ENCODE assay signal across 8 cellular contexts in the genomic region with DNA sequence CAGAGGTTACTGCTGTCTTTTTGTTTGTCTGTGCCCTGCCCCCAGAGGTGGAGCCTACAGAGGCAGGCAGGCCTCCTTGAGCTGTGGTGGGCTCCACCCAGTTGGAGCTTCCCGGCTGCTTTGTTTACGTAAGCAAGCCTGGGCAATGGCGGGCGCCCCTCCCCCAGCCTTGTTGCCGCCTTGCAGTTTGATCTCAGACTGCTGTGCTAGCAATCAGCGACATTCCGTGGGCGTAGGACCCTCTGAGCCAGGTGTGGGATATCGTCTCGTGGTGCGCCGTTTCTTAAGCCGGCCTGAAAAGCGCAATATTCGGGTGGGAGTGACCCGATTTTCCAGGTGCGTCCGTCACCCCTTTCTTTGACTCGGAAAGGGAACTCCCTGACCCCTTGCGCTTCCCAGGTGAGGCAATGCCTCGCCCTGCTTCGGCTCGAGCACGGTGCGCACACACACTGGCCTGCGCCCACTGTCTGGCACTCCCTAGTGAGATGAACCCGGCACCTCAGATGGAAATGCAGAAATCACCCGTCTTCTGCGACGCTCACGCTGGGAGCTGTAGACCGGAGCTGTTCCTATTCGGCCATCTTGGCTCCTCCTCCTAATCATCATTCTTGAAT.
DNase-seq lines count a peak whose midpoint lies in the region; ATAC-seq, FAIRE-seq and TF ChIP-seq lines count a peak whose summit lies in the region.
"Not testable (repeated sequence)": the region's sequence is repeated elsewhere in the genome, so short reads cannot be mapped to it uniquely, and the experiment has no call there.

No MANE protein-coding gene starts in this region.

- H3K27ac Mint-ChIP-seq in H9 = peak overlapping the region in 2 of 3 experiments; percentile 94; a peak in 4 of 7 replicates
- H3K27ac Mint-ChIP-seq in WTC11, progenitor cell of endocrine pancreas, type B pancreatic cell: not testable (repeated sequence)
- H3K27ac Mint-ChIP-seq in endodermal cell = peak overlapping the region; percentile 88

- H3K56ac ChIP-seq in H9 (ENCODE audit: insufficient read length, low read depth, low read length) = not testable (repeated sequence)

- H2BK15ac ChIP-seq in H9 (ENCODE audit: low read depth, low read length) = not testable (repeated sequence)

- H3K9me3 ChIP-seq in H9 (ENCODE audit: control insufficient read depth, low read depth, low read length); K562 (replicated peaks; ENCODE audit: control insufficient read depth, insufficient read depth, low read depth, low read length); endodermal cell (ENCODE audit: control insufficient read depth, low read length): not testable (repeated sequence)

- TF ChIP-seq POLR2A in K562 (conservative IDR thresholded peaks at IDR 0.05) = peak; percentile 54

- H4K8ac ChIP-seq in H9 (replicated peaks; ENCODE audit: insufficient read length, low read depth, low read length) = not testable (repeated sequence)

- H3K4me1 ChIP-seq in H9 (ENCODE audit: insufficient read depth, low read length); K562 (replicated peaks in 1 of 2; ENCODE audit: control insufficient read depth in 2 of 2, insufficient read depth in 2 of 2, low read length in 2 of 2); endodermal cell (ENCODE audit: control insufficient read depth, insufficient read depth, low read length): not testable (repeated sequence)

- H3K9ac ChIP-seq in H9 (ENCODE audit: extremely low read depth, insufficient read length, low read length) = peak overlapping the region; percentile 74
- not testable (repeated sequence) for H3K9ac ChIP-seq in K562 (ENCODE audit: insufficient read depth in 1 of 2, low read depth in 2 of 2, low read length in 2 of 2); endodermal cell (ENCODE audit: extremely low read depth, low read length, poor library complexity, severe bottlenecking)

- not testable (repeated sequence) for H4K5ac ChIP-seq in H9 (ENCODE audit: insufficient read length, low read depth, low read length)

- H3K4me2 ChIP-seq in H9 (ENCODE audit: insufficient read depth, insufficient read length, low read length) = not testable (repeated sequence)
- peak overlapping the region; percentile 46; the same call in 1 of the 2 replicates for H3K4me2 ChIP-seq in K562 (ENCODE audit: insufficient read depth, low read length)

- H2BK20ac ChIP-seq in H9 (ENCODE audit: low read depth, low read length, poor library complexity, severe bottlenecking) = not testable (repeated sequence)

- not testable (repeated sequence) for H3K9me1 ChIP-seq in K562 (ENCODE audit: control insufficient read depth, insufficient read depth, low read length)

- H4K20me1 ChIP-seq in H9 (ENCODE audit: control insufficient read depth, insufficient read depth, insufficient read length); K562 (replicated peaks; ENCODE audit: control insufficient read depth, insufficient read depth, low read length): not testable (repeated sequence)

- H3K4ac ChIP-seq in H9 (ENCODE audit: low read depth, low read length) = not testable (repeated sequence)

- intact Hi-C loops in K562 (cut with micrococcal nuclease) = not testable (repeated sequence)

- BruUV-seq in K562 (replicated peaks; lab: Mats Ljungman, UMichigan) = TSS peak; percentile 61

- peak overlapping the region; percentile 85 for H3K18ac ChIP-seq in H9 (ENCODE audit: insufficient read length, low read depth, low read length)

- ATAC-seq in WTC11, K562: not testable (repeated sequence)

- 0 out of 2 replicates have a peak overlapping the region, but pooled peaks have one; percentile 37 for H3K27ac ChIP-seq in 22Rv1
- H3K27ac ChIP-seq in H9 (ENCODE audit: insufficient read length, low read depth, low read length); K562 (ENCODE audit: extremely low read depth, low read depth, low read length); endodermal cell (ENCODE audit: low read depth, low read length): not testable (repeated sequence)

- H2BK12ac ChIP-seq in H9 (ENCODE audit: insufficient read length, low read depth, low read length) = not testable (repeated sequence)

- not testable (repeated sequence) for H3K14ac ChIP-seq in H9 (ENCODE audit: insufficient read depth, low read length)

- in situ Hi-C loops in K562 (cut with MboI) = not testable (repeated sequence)

- not testable (repeated sequence) for TF ChIP-seq CTCF in 22Rv1 (IDR thresholded peaks at IDR 0.05); H9 (conservative IDR thresholded peaks at IDR 0.05); WTC11 (IDR thresholded peaks at IDR 0.05); K562 (IDR thresholded peaks at IDR 0.05 in 2 of 3, conservative IDR thresholded peaks at IDR 0.05 in 1 of 3; ENCODE audit: insufficient read depth in 2 of 3, low read depth in 1 of 3, low read length in 3 of 3); endodermal cell (conservative IDR thresholded peaks at IDR 0.05); progenitor cell of endocrine pancreas (IDR thresholded peaks at IDR 0.05; ENCODE audit: unreplicated experiment); type B pancreatic cell (conservative IDR thresholded peaks at IDR 0.05)

- H3K4me1 Mint-ChIP-seq in H9 = peaks cover 4 to 14% of the 10 kb centered on the region in 2 experiments; a peak in 2 of 4 replicates
- H3K4me1 Mint-ChIP-seq in WTC11 = peaks cover 14% of the 10 kb centered on the region
- not testable (repeated sequence) for H3K4me1 Mint-ChIP-seq in endodermal cell; progenitor cell of endocrine pancreas (ENCODE audit: low read depth); type B pancreatic cell (ENCODE audit: unreplicated experiment)

- CTCF ChIA-PET in WTC11 (lab: Charles Lee); K562 (lab: Yijun Ruan, JAX; ENCODE audit: low intra/inter-chr PET ratio): not testable (repeated sequence)

- H2AK5ac ChIP-seq in H9 (ENCODE audit: insufficient read length, low read length) = not testable (repeated sequence)

- not testable (repeated sequence) for H3K23ac ChIP-seq in H9 (ENCODE audit: insufficient read length, low read depth, low read length)

- not testable (repeated sequence) for H3K79me1 ChIP-seq in H9 (ENCODE audit: insufficient read depth, low read depth, low read length, poor library complexity, severe bottlenecking)

- not testable (repeated sequence) for TF ChIP-seq RAD21 in K562 (CRISPR knock-in tag; conservative IDR thresholded peaks at IDR 0.05 in 1 of 2, IDR thresholded peaks at IDR 0.05 in 1 of 2)

- not testable (repeated sequence) for H3K36me3 Mint-ChIP-seq in H9 (ENCODE audit: insufficient read depth in 1 of 3, low read depth in 3 of 3); WTC11; endodermal cell (ENCODE audit: low read depth); progenitor cell of endocrine pancreas (ENCODE audit: insufficient read depth); type B pancreatic cell

- not testable (repeated sequence) for H3T11ph ChIP-seq in H9 (ENCODE audit: low read length)

- H4K91ac ChIP-seq in H9 (ENCODE audit: insufficient read length, low read depth, low read length) = not testable (repeated sequence)

- H2AFZ ChIP-seq in H9 (ENCODE audit: low read length) = not testable (repeated sequence)
- H2AFZ ChIP-seq in K562 (ENCODE audit: low read depth, low read length) = peak overlapping the region; percentile 76

- no CpG with 5 or more reads among the region's 33 CpGs for WGBS in H9 (ENCODE audit: extremely low coverage, insufficient read length, low lambda C conversion rate)
- WGBS in K562 (ENCODE audit: insufficient coverage, low coverage, missing lambda C conversion rate) = 3% methylated on average over 17 of the region's 33 CpGs
- no CpG with 5 or more reads among the region's 33 CpGs for WGBS in endodermal cell (ENCODE audit: insufficient coverage in 1 of 2, insufficient read length in 1 of 2), 2 experiments

- peak overlapping the region; percentile 26; the same call in 1 of the 2 replicates for H3K4me3 ChIP-seq in K562
- not testable (repeated sequence) for H3K4me3 ChIP-seq in endodermal cell (ENCODE audit: low read length)

- H3K36me3 ChIP-seq in K562 (ENCODE audit: control insufficient read depth, insufficient read depth, low read length); endodermal cell (ENCODE audit: control insufficient read depth, insufficient read depth, low read length): not testable (repeated sequence)

- H3K79me2 ChIP-seq in H9 (ENCODE audit: insufficient read depth, low read length); K562 (ENCODE audit: control insufficient read depth, insufficient read depth, low read length): not testable (repeated sequence)

- not testable (repeated sequence) for H3K27me3 Mint-ChIP-seq in H9 (ENCODE audit: low read depth); WTC11 (ENCODE audit: low read depth); endodermal cell (ENCODE audit: insufficient read depth); progenitor cell of endocrine pancreas; type B pancreatic cell

- POLR2A ChIA-PET in WTC11 (lab: Charles Lee) = not testable (repeated sequence)
- POLR2A ChIA-PET in K562 (lab: Yijun Ruan, JAX) = interaction anchor here (1.0 kb wide), 1 partner anchor 10 kb away, joined by 3 read pairs; no protein-coding TSS in a partner anchor

- H3K9me3 Mint-ChIP-seq in H9; WTC11; endodermal cell; progenitor cell of endocrine pancreas (ENCODE audit: low read depth); type B pancreatic cell: not testable (repeated sequence)

- not testable (repeated sequence) for H3K23me2 ChIP-seq in H9 (ENCODE audit: insufficient read length, low read depth, low read length, poor library complexity, severe bottlenecking)

- H2BK120ac ChIP-seq in H9 (ENCODE audit: low read depth, low read length, poor library complexity, severe bottlenecking) = not testable (repeated sequence)

- not testable (repeated sequence) for DNase-seq in H9; K562 (ENCODE audit: extremely low read depth in 1 of 4, low spot score in 3 of 4); endodermal cell; progenitor cell of endocrine pancreas (ENCODE audit: low spot score, unreplicated experiment); type B pancreatic cell (ENCODE audit: extremely low spot score, unreplicated experiment)
- DNase-seq in NCI-H69 (lab: John Stamatoyannopoulos, UW) (peak; percentile 7), WTC11 (ENCODE audit: low spot score) (peak; percentile 31)

- peak overlapping the region in 1 of 2 experiments; percentile 63; a peak in 2 of 5 replicates for H3K4me3 Mint-ChIP-seq in H9
- peak overlapping the region; percentile 54 for H3K4me3 Mint-ChIP-seq in WTC11
- H3K4me3 Mint-ChIP-seq in endodermal cell = peak overlapping the region; percentile 63
- H3K4me3 Mint-ChIP-seq in progenitor cell of endocrine pancreas (ENCODE audit: low read depth) = peak overlapping the region; percentile 68
- peak overlapping the region; percentile 39 for H3K4me3 Mint-ChIP-seq in type B pancreatic cell

- not testable (repeated sequence) for TF ChIP-seq EP300 in K562 (IDR thresholded peaks at IDR 0.05; ENCODE audit: low read length)

- H3K27me3 ChIP-seq in H9 (ENCODE audit: insufficient read depth, low read length); K562 (ENCODE audit: control insufficient read depth in 2 of 2, insufficient read depth in 2 of 2, low read length in 2 of 2); endodermal cell (ENCODE audit: control insufficient read depth, insufficient read depth, low read length, poor library complexity, severe bottlenecking): not testable (repeated sequence)

- FAIRE-seq in K562 (lab: Jason Lieb, UNC) = not testable (repeated sequence)

- H2BK5ac ChIP-seq in H9 (ENCODE audit: insufficient read length, low read length) = not testable (repeated sequence)
